In the genomic region with DNA sequence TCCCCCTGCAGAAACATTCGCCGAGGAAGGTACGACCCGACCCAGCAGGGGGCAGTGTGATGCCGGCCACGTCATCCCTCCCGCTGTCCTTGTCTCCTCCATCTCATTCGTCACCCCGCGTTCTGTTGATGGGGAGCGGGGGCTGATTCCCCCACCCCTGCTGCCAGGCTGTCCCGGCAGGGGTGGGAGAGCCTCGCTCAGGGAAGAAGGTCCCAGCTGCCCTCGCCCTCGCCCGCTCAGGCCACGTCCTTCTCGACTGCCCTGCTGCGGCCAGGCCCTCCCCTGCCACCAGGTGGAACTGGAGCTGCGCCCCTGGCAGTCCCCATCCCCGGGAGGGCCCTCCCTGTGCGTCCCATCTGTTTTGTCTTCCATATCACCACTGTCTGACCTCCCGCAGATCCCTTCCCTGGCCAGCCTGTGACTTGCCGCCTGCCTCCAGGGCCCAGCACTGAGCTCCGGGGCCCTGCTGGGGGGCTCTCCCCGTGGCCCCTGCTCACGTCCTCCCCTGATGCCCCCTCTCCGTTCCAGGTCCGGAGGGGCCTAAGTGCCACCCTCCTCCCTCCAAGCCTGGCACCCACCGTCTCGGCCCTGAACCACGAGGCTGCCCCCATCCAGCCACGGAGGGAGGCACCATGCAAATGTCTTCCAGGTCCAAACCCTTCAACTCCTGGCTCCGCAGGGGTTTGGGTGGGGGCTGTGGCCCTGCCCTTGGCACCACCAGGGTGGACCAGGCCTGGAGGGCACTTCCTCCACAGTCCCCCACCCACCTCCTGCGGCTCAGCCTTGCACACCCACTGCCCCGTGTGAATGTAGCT, we compare ENCODE assay signal across 1 cellular context.
TF ChIP-seq lines count a peak whose summit lies in the region.

No MANE protein-coding gene starts in this region.

TF ChIP-seq in HepG2, 621 proteins besides CTCF, POLR2A, EP300 and RAD21 (continued from another document and continues in another):
- TF ChIP-seq GABPA (IDR thresholded peaks at IDR 0.05; ENCODE audit: low read depth, low read length): no peak
- TF ChIP-seq GABPA (CRISPR knock-in tag; IDR thresholded peaks at IDR 0.05; ENCODE audit: low read depth): no peak
- TF ChIP-seq ATF7-NPFF (CRISPR knock-in tag; IDR thresholded peaks at IDR 0.05; ENCODE audit: low read depth): no peak
- 0 out of 2 replicates have a peak, but pooled peaks have one; percentile 29 for TF ChIP-seq POGZ (CRISPR knock-in tag; IDR thresholded peaks at IDR 0.05)
- TF ChIP-seq, protein P1, sequence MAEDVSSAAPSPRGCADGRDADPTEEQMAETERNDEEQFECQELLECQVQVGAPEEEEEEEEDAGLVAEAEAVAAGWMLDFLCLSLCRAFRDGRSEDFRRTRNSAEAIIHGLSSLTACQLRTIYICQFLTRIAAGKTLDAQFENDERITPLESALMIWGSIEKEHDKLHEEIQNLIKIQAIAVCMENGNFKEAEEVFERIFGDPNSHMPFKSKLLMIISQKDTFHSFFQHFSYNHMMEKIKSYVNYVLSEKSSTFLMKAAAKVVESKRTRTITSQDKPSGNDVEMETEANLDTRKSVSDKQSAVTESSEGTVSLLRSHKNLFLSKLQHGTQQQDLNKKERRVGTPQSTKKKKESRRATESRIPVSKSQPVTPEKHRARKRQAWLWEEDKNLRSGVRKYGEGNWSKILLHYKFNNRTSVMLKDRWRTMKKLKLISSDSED (CRISPR knock-in tag; IDR thresholded peaks at IDR 0.05): no peak
- no peak for TF ChIP-seq CBX1 (IDR thresholded peaks at IDR 0.05; ENCODE audit: low read depth)
- no peak for TF ChIP-seq ZNF616 (CRISPR knock-in tag; IDR thresholded peaks at IDR 0.05; ENCODE audit: low read depth)
- TF ChIP-seq ZNF350 (CRISPR knock-in tag; IDR thresholded peaks at IDR 0.05; ENCODE audit: borderline replicate concordance, low read depth): peak; percentile 79
- TF ChIP-seq MATR3 (CRISPR knock-in tag; IDR thresholded peaks at IDR 0.05): no peak
- 0 out of 2 replicates have a peak, but pooled peaks have one; percentile 20 for TF ChIP-seq ZNF547 (CRISPR knock-in tag; IDR thresholded peaks at IDR 0.05)
- no peak; the same call in 1 of the 2 replicates for TF ChIP-seq ZNF83 (CRISPR knock-in tag; IDR thresholded peaks at IDR 0.05; ENCODE audit: borderline replicate concordance)
- 0 out of 2 replicates have a peak, but pooled peaks have one; percentile 15 for TF ChIP-seq ARHGAP35 (CRISPR knock-in tag; IDR thresholded peaks at IDR 0.05; ENCODE audit: borderline replicate concordance)
- TF ChIP-seq, protein P2, sequence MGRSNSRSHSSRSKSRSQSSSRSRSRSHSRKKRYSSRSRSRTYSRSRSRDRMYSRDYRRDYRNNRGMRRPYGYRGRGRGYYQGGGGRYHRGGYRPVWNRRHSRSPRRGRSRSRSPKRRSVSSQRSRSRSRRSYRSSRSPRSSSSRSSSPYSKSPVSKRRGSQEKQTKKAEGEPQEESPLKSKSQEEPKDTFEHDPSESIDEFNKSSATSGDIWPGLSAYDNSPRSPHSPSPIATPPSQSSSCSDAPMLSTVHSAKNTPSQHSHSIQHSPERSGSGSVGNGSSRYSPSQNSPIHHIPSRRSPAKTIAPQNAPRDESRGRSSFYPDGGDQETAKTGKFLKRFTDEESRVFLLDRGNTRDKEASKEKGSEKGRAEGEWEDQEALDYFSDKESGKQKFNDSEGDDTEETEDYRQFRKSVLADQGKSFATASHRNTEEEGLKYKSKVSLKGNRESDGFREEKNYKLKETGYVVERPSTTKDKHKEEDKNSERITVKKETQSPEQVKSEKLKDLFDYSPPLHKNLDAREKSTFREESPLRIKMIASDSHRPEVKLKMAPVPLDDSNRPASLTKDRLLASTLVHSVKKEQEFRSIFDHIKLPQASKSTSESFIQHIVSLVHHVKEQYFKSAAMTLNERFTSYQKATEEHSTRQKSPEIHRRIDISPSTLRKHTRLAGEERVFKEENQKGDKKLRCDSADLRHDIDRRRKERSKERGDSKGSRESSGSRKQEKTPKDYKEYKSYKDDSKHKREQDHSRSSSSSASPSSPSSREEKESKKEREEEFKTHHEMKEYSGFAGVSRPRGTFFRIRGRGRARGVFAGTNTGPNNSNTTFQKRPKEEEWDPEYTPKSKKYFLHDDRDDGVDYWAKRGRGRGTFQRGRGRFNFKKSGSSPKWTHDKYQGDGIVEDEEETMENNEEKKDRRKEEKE (IDR thresholded peaks at IDR 0.05): no peak
- no peak for TF ChIP-seq ZIK1 (CRISPR knock-in tag; IDR thresholded peaks at IDR 0.05; ENCODE audit: borderline replicate concordance, low read depth)
- TF ChIP-seq XBP1 (CRISPR knock-in tag; IDR thresholded peaks at IDR 0.05): peak; percentile 98
- TF ChIP-seq, protein P3, sequence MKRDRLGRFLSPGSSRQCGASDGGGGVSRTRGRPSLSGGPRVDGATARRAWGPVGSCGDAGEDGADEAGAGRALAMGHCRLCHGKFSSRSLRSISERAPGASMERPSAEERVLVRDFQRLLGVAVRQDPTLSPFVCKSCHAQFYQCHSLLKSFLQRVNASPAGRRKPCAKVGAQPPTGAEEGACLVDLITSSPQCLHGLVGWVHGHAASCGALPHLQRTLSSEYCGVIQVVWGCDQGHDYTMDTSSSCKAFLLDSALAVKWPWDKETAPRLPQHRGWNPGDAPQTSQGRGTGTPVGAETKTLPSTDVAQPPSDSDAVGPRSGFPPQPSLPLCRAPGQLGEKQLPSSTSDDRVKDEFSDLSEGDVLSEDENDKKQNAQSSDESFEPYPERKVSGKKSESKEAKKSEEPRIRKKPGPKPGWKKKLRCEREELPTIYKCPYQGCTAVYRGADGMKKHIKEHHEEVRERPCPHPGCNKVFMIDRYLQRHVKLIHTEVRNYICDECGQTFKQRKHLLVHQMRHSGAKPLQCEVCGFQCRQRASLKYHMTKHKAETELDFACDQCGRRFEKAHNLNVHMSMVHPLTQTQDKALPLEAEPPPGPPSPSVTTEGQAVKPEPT (CRISPR knock-in tag; IDR thresholded peaks at IDR 0.05; ENCODE audit: low read depth): peak; percentile 69; the same call in 1 of the 2 replicates
- TF ChIP-seq, protein P4, sequence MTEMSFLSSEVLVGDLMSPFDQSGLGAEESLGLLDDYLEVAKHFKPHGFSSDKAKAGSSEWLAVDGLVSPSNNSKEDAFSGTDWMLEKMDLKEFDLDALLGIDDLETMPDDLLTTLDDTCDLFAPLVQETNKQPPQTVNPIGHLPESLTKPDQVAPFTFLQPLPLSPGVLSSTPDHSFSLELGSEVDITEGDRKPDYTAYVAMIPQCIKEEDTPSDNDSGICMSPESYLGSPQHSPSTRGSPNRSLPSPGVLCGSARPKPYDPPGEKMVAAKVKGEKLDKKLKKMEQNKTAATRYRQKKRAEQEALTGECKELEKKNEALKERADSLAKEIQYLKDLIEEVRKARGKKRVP (CRISPR knock-in tag; IDR thresholded peaks at IDR 0.05): no peak
- no peak for TF ChIP-seq SMYD3 (CRISPR knock-in tag; IDR thresholded peaks at IDR 0.05)
- TF ChIP-seq, protein P5, sequence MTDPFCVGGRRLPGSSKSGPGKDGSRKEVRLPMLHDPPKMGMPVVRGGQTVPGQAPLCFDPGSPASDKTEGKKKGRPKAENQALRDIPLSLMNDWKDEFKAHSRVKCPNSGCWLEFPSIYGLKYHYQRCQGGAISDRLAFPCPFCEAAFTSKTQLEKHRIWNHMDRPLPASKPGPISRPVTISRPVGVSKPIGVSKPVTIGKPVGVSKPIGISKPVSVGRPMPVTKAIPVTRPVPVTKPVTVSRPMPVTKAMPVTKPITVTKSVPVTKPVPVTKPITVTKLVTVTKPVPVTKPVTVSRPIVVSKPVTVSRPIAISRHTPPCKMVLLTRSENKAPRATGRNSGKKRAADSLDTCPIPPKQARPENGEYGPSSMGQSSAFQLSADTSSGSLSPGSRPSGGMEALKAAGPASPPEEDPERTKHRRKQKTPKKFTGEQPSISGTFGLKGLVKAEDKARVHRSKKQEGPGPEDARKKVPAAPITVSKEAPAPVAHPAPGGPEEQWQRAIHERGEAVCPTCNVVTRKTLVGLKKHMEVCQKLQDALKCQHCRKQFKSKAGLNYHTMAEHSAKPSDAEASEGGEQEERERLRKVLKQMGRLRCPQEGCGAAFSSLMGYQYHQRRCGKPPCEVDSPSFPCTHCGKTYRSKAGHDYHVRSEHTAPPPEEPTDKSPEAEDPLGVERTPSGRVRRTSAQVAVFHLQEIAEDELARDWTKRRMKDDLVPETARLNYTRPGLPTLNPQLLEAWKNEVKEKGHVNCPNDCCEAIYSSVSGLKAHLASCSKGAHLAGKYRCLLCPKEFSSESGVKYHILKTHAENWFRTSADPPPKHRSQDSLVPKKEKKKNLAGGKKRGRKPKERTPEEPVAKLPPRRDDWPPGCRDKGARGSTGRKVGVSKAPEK (CRISPR knock-in tag; IDR thresholded peaks at IDR 0.05; ENCODE audit: borderline replicate concordance): no peak
- TF ChIP-seq NFIC (IDR thresholded peaks at IDR 0.05; ENCODE audit: low read length): no peak
- TF ChIP-seq, protein P6, sequence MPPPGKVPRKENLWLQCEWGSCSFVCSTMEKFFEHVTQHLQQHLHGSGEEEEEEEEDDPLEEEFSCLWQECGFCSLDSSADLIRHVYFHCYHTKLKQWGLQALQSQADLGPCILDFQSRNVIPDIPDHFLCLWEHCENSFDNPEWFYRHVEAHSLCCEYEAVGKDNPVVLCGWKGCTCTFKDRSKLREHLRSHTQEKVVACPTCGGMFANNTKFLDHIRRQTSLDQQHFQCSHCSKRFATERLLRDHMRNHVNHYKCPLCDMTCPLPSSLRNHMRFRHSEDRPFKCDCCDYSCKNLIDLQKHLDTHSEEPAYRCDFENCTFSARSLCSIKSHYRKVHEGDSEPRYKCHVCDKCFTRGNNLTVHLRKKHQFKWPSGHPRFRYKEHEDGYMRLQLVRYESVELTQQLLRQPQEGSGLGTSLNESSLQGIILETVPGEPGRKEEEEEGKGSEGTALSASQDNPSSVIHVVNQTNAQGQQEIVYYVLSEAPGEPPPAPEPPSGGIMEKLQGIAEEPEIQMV (CRISPR knock-in tag; IDR thresholded peaks at IDR 0.05; ENCODE audit: low read depth): 0 out of 2 replicates have a peak, but pooled peaks have one; percentile 47
- peak; percentile 56 for TF ChIP-seq IRF2 (CRISPR knock-in tag; IDR thresholded peaks at IDR 0.05)
- no peak for TF ChIP-seq ZNF160 (CRISPR knock-in tag; IDR thresholded peaks at IDR 0.05)
- TF ChIP-seq, protein P7, sequence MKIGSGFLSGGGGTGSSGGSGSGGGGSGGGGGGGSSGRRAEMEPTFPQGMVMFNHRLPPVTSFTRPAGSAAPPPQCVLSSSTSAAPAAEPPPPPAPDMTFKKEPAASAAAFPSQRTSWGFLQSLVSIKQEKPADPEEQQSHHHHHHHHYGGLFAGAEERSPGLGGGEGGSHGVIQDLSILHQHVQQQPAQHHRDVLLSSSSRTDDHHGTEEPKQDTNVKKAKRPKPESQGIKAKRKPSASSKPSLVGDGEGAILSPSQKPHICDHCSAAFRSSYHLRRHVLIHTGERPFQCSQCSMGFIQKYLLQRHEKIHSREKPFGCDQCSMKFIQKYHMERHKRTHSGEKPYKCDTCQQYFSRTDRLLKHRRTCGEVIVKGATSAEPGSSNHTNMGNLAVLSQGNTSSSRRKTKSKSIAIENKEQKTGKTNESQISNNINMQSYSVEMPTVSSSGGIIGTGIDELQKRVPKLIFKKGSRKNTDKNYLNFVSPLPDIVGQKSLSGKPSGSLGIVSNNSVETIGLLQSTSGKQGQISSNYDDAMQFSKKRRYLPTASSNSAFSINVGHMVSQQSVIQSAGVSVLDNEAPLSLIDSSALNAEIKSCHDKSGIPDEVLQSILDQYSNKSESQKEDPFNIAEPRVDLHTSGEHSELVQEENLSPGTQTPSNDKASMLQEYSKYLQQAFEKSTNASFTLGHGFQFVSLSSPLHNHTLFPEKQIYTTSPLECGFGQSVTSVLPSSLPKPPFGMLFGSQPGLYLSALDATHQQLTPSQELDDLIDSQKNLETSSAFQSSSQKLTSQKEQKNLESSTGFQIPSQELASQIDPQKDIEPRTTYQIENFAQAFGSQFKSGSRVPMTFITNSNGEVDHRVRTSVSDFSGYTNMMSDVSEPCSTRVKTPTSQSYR (CRISPR knock-in tag; IDR thresholded peaks at IDR 0.05; ENCODE audit: borderline replicate concordance): no peak; the same call in 1 of the 2 replicates
- TF ChIP-seq ZNF124 (CRISPR knock-in tag; IDR thresholded peaks at IDR 0.05): no peak
- TF ChIP-seq, protein P8, sequence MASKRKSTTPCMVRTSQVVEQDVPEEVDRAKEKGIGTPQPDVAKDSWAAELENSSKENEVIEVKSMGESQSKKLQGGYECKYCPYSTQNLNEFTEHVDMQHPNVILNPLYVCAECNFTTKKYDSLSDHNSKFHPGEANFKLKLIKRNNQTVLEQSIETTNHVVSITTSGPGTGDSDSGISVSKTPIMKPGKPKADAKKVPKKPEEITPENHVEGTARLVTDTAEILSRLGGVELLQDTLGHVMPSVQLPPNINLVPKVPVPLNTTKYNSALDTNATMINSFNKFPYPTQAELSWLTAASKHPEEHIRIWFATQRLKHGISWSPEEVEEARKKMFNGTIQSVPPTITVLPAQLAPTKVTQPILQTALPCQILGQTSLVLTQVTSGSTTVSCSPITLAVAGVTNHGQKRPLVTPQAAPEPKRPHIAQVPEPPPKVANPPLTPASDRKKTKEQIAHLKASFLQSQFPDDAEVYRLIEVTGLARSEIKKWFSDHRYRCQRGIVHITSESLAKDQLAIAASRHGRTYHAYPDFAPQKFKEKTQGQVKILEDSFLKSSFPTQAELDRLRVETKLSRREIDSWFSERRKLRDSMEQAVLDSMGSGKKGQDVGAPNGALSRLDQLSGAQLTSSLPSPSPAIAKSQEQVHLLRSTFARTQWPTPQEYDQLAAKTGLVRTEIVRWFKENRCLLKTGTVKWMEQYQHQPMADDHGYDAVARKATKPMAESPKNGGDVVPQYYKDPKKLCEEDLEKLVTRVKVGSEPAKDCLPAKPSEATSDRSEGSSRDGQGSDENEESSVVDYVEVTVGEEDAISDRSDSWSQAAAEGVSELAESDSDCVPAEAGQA (IDR thresholded peaks at IDR 0.05; ENCODE audit: low read depth): no peak
- TF ChIP-seq, protein P8 (CRISPR knock-in tag; IDR thresholded peaks at IDR 0.05; ENCODE audit: borderline replicate concordance): no peak
- TF ChIP-seq, protein P9, sequence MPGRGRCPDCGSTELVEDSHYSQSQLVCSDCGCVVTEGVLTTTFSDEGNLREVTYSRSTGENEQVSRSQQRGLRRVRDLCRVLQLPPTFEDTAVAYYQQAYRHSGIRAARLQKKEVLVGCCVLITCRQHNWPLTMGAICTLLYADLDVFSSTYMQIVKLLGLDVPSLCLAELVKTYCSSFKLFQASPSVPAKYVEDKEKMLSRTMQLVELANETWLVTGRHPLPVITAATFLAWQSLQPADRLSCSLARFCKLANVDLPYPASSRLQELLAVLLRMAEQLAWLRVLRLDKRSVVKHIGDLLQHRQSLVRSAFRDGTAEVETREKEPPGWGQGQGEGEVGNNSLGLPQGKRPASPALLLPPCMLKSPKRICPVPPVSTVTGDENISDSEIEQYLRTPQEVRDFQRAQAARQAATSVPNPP (CRISPR knock-in tag; IDR thresholded peaks at IDR 0.05): no peak
- TF ChIP-seq ZNF816 (CRISPR knock-in tag; IDR thresholded peaks at IDR 0.05; ENCODE audit: borderline replicate concordance): no peak
- TF ChIP-seq ZNF678 (CRISPR knock-in tag; IDR thresholded peaks at IDR 0.05): no peak
- no peak for TF ChIP-seq GPN1 (CRISPR knock-in tag; IDR thresholded peaks at IDR 0.05; ENCODE audit: borderline replicate concordance)
